In the genomic region with DNA sequence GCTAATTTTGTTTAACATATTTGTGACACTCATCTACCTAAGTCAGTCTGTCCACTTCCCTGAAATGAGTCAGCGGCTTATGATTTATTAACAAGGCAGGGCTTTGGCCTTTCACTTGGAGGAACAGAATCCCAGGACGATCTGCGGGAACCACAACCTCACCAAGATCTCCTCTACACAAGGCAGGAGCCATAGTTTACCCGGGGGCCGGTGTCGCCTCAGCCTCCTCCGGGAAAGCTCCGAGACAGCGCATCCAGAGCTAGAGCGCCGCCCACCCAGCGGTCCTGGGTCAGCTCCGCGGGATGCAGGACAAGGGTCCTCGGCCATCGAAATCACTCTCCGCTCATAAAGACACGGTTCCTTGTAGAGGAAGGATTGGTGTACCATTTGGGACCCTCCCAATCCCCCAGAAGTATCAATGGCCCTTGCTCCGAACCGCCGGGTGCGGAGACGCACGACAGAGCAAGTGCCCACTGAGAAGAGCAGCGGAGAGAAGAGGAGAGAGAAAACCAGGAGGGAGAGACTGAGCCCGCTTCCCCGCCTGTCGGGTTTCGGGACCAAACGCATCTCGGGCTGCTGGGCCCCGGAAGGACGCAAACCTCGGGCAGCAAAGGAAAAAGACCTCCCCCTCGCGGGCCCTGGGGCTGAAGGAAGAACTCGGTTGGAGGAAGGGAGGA, we compare ENCODE assay signal across 2 cellular contexts.
TF ChIP-seq lines count a peak whose summit lies in the region.

No MANE protein-coding gene starts in this region.

TF ChIP-seq in HEK293, 187 proteins besides CTCF, POLR2A, EP300 and RAD21 (continued from another document and continues in another):
- TF ChIP-seq, protein P1, sequence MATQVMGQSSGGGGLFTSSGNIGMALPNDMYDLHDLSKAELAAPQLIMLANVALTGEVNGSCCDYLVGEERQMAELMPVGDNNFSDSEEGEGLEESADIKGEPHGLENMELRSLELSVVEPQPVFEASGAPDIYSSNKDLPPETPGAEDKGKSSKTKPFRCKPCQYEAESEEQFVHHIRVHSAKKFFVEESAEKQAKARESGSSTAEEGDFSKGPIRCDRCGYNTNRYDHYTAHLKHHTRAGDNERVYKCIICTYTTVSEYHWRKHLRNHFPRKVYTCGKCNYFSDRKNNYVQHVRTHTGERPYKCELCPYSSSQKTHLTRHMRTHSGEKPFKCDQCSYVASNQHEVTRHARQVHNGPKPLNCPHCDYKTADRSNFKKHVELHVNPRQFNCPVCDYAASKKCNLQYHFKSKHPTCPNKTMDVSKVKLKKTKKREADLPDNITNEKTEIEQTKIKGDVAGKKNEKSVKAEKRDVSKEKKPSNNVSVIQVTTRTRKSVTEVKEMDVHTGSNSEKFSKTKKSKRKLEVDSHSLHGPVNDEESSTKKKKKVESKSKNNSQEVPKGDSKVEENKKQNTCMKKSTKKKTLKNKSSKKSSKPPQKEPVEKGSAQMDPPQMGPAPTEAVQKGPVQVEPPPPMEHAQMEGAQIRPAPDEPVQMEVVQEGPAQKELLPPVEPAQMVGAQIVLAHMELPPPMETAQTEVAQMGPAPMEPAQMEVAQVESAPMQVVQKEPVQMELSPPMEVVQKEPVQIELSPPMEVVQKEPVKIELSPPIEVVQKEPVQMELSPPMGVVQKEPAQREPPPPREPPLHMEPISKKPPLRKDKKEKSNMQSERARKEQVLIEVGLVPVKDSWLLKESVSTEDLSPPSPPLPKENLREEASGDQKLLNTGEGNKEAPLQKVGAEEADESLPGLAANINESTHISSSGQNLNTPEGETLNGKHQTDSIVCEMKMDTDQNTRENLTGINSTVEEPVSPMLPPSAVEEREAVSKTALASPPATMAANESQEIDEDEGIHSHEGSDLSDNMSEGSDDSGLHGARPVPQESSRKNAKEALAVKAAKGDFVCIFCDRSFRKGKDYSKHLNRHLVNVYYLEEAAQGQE (tag by site-specific recombination; IDR thresholded peaks at IDR 0.05), result no peak
- TF ChIP-seq, protein P2, sequence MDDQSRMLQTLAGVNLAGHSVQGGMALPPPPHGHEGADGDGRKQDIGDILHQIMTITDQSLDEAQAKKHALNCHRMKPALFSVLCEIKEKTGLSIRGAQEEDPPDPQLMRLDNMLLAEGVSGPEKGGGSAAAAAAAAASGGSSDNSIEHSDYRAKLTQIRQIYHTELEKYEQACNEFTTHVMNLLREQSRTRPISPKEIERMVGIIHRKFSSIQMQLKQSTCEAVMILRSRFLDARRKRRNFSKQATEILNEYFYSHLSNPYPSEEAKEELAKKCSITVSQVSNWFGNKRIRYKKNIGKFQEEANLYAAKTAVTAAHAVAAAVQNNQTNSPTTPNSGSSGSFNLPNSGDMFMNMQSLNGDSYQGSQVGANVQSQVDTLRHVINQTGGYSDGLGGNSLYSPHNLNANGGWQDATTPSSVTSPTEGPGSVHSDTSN (CRISPR knock-in tag; IDR thresholded peaks at IDR 0.05), result no peak
- TF ChIP-seq ZNF10 (tag by site-specific recombination; IDR thresholded peaks at IDR 0.05) (no peak), ZNF658 (tag by site-specific recombination; IDR thresholded peaks at IDR 0.05) (no peak), BCL11B (tag by site-specific recombination; IDR thresholded peaks at IDR 0.05; ENCODE audit: low read depth) (no peak), ZNF843 (tag by site-specific recombination; IDR thresholded peaks at IDR 0.05) (no peak), ZNF660 (tag by site-specific recombination; IDR thresholded peaks at IDR 0.05) (no peak), FEZF1 (tag by site-specific recombination; IDR thresholded peaks at IDR 0.05) (no peak), ZNF521 (tag by site-specific recombination; IDR thresholded peaks at IDR 0.05) (no peak), ZNF37A (tag by site-specific recombination; IDR thresholded peaks at IDR 0.05) (no peak), YY1 (tag by site-specific recombination; IDR thresholded peaks at IDR 0.05) (no peak), ZNF24 (tag by site-specific recombination; IDR thresholded peaks at IDR 0.05) (no peak), ZNF155 (tag by site-specific recombination; IDR thresholded peaks at IDR 0.05) (no peak), MEIS1 (CRISPR knock-in tag; IDR thresholded peaks at IDR 0.05; ENCODE audit: borderline replicate concordance) (no peak), SP3 (tag by site-specific recombination; IDR thresholded peaks at IDR 0.05) (no peak), ZBTB20 (tag by site-specific recombination; IDR thresholded peaks at IDR 0.05) (peak; percentile 53; the same call in 1 of the 2 replicates), ZNF211 (tag by site-specific recombination; IDR thresholded peaks at IDR 0.05; ENCODE audit: low read depth) (no peak), EGR2 (tag by site-specific recombination; IDR thresholded peaks at IDR 0.05; ENCODE audit: low read depth) (no peak)
- TF ChIP-seq, protein P3, sequence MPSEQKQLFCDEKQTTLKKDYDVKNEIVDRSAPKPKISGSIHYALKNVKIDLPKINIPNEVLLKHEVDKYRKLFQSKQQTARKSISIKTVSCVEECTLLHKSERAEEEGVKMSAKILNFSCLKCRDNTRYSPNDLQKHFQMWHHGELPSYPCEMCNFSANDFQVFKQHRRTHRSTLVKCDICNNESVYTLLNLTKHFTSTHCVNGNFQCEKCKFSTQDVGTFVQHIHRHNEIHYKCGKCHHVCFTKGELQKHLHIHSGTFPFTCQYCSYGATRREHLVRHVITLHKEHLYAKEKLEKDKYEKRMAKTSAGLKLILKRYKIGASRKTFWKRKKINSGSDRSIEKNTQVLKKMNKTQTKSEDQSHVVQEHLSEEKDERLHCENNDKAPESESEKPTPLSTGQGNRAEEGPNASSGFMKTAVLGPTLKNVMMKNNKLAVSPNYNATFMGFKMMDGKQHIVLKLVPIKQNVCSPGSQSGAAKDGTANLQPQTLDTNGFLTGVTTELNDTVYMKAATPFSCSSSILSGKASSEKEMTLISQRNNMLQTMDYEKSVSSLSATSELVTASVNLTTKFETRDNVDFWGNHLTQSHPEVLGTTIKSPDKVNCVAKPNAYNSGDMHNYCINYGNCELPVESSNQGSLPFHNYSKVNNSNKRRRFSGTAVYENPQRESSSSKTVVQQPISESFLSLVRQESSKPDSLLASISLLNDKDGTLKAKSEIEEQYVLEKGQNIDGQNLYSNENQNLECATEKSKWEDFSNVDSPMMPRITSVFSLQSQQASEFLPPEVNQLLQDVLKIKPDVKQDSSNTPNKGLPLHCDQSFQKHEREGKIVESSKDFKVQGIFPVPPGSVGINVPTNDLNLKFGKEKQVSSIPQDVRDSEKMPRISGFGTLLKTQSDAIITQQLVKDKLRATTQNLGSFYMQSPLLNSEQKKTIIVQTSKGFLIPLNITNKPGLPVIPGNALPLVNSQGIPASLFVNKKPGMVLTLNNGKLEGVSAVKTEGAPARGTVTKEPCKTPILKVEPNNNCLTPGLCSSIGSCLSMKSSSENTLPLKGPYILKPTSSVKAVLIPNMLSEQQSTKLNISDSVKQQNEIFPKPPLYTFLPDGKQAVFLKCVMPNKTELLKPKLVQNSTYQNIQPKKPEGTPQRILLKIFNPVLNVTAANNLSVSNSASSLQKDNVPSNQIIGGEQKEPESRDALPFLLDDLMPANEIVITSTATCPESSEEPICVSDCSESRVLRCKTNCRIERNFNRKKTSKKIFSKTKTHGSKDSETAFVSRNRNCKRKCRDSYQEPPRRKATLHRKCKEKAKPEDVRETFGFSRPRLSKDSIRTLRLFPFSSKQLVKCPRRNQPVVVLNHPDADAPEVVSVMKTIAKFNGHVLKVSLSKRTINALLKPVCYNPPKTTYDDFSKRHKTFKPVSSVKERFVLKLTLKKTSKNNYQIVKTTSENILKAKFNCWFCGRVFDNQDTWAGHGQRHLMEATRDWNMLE (tag by site-specific recombination; conservative IDR thresholded peaks at IDR 0.05; ENCODE audit: low read depth), result no peak

TF ChIP-seq in SK-N-SH treated with all-trans-retinoic acid at 6 μM for 48 hours, 23 proteins besides CTCF, POLR2A, EP300 and RAD21 (continued from another document):
- TF ChIP-seq, protein P4, sequence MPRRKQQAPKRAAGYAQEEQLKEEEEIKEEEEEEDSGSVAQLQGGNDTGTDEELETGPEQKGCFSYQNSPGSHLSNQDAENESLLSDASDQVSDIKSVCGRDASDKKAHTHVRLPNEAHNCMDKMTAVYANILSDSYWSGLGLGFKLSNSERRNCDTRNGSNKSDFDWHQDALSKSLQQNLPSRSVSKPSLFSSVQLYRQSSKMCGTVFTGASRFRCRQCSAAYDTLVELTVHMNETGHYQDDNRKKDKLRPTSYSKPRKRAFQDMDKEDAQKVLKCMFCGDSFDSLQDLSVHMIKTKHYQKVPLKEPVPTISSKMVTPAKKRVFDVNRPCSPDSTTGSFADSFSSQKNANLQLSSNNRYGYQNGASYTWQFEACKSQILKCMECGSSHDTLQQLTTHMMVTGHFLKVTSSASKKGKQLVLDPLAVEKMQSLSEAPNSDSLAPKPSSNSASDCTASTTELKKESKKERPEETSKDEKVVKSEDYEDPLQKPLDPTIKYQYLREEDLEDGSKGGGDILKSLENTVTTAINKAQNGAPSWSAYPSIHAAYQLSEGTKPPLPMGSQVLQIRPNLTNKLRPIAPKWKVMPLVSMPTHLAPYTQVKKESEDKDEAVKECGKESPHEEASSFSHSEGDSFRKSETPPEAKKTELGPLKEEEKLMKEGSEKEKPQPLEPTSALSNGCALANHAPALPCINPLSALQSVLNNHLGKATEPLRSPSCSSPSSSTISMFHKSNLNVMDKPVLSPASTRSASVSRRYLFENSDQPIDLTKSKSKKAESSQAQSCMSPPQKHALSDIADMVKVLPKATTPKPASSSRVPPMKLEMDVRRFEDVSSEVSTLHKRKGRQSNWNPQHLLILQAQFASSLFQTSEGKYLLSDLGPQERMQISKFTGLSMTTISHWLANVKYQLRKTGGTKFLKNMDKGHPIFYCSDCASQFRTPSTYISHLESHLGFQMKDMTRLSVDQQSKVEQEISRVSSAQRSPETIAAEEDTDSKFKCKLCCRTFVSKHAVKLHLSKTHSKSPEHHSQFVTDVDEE (CRISPR knock-in tag; IDR thresholded peaks at IDR 0.05), result no peak
- no peak for TF ChIP-seq ZFP30 (CRISPR knock-in tag; IDR thresholded peaks at IDR 0.05)
- no peak for TF ChIP-seq ZC3H10 (CRISPR knock-in tag; IDR thresholded peaks at IDR 0.05)
- TF ChIP-seq TCF4 (CRISPR knock-in tag; IDR thresholded peaks at IDR 0.05; ENCODE audit: borderline replicate concordance), result no peak
- no peak for TF ChIP-seq ZNF565 (CRISPR knock-in tag; conservative IDR thresholded peaks at IDR 0.05; ENCODE audit: low read depth)
- no peak for TF ChIP-seq BACH2 (CRISPR knock-in tag; IDR thresholded peaks at IDR 0.05; ENCODE audit: borderline replicate concordance)
- no peak for TF ChIP-seq SNAI2 (CRISPR knock-in tag; IDR thresholded peaks at IDR 0.05)
- TF ChIP-seq, protein P5, sequence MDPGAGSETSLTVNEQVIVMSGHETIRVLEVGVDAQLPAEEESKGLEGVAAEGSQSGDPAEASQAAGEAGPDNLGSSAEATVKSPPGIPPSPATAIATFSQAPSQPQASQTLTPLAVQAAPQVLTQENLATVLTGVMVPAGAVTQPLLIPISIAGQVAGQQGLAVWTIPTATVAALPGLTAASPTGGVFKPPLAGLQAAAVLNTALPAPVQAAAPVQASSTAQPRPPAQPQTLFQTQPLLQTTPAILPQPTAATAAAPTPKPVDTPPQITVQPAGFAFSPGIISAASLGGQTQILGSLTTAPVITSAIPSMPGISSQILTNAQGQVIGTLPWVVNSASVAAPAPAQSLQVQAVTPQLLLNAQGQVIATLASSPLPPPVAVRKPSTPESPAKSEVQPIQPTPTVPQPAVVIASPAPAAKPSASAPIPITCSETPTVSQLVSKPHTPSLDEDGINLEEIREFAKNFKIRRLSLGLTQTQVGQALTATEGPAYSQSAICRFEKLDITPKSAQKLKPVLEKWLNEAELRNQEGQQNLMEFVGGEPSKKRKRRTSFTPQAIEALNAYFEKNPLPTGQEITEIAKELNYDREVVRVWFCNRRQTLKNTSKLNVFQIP (CRISPR knock-in tag; IDR thresholded peaks at IDR 0.05; ENCODE audit: borderline replicate concordance, low read depth), result no peak
